In the genomic region with DNA sequence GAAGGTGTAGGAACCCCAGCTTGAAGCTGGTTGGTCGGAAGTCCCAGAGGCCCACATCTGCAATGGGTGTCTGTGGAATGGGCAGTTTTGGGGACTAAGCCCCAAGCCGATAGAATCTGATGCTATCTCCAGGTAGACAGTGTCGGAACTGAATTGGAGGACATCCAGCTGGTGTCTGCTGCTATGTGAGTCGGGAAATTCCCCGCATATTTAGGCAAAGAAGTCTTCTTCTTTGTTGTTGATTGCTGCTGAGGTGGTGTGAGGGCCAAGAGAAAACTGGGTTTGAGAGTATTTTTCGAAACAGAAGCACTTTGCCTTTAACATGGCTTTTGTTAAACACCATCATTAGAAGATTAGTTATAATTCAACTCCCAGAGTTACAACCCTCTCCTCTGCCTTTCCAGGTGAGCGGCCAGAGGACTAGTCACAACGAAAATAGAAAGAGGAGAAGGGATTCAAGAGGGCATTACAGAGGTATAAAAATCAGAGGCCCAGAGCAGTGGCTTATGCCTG, we compare ENCODE assay signal across 22 cellular contexts. TPM values are rescaled to one million over a fixed set of nuclear protein-coding genes. Genes with fewer than 3 reads are reported as not detected.
DNase-seq lines count a peak whose midpoint lies in the region; ATAC-seq and TF ChIP-seq lines count a peak whose summit lies in the region.
"Had no signal": no experiment of that assay in that cellular context is flagged by ENCODE, and none has a peak within 500 bp of the region (broad histone marks: within the 10 kb centered on the region; RNA-seq: fewer than 3 reads in every experiment).

No MANE protein-coding gene starts in this region.

- no peak overlapping the region for H4K5ac ChIP-seq in mesendoderm (ENCODE audit: low read length)

- no peak overlapping the region for H4K8ac ChIP-seq in mesendoderm (ENCODE audit: low read depth, low read length)

- H3K4me3 ChIP-seq in HUES64 (ENCODE audit: low read length), result no peak overlapping the region
- no peak overlapping the region for H3K4me3 ChIP-seq in endodermal cell (ENCODE audit: low read length)
- H3K4me3 ChIP-seq in mesendoderm (ENCODE audit: low read length), result no peak overlapping the region
- no peak overlapping the region for H3K4me3 ChIP-seq in thymus (ENCODE audit: low read length)
- H3K4me3 ChIP-seq in ascending aorta, result no peak overlapping the region
- H3K4me3 ChIP-seq: PC-9, SK-N-MC had no signal

- no peak overlapping the region for H2BK120ac ChIP-seq in mesendoderm (ENCODE audit: low read depth, low read length)

- peak overlapping the region; percentile 5 for H3K56ac ChIP-seq in mesendoderm (ENCODE audit: low read length)

- no peak overlapping the region for H3K23ac ChIP-seq in mesendoderm (ENCODE audit: low read length)

- no peak overlapping the region for H3K4me3 Mint-ChIP-seq in endodermal cell
- H3K4me3 Mint-ChIP-seq: CD4-positive, alpha-beta T cell had no signal

- DNase-seq in endodermal cell (no peak), mesendoderm (peak; percentile 88), ascending aorta (ENCODE audit: low spot score in 2 of 2) (no peak)
- DNase-seq: Calu3; CD4-positive, alpha-beta T cell; DMS153; KBM-7; MM.1S; NCI-H1092; NCI-H1436; NCI-H187 treated with DMSO at 0.1 percent for 48 hours; NCI-H2107; NCI-H446 treated with DMSO at 0.1 percent for 48 hours; NCI-H526 treated with DMSO at 0.1 percent for 48 hours; PC-9; SHP77 treated with DMSO at 0.1 percent for 48 hours had no signal

- H3K4me2 ChIP-seq in mesendoderm (ENCODE audit: low read length), result no peak overlapping the region
- H3K4me2 ChIP-seq: PC-9 had no signal

- H3K9me3 ChIP-seq in HUES64 (ENCODE audit: insufficient read depth, low read depth, low read length) (no peaks in the 10 kb centered on the region), endodermal cell (ENCODE audit: control insufficient read depth, low read length) (peaks cover 3% of the 10 kb centered on the region), thymus (ENCODE audit: control insufficient read depth) (no peaks in the 10 kb centered on the region), ascending aorta (no peaks in the 10 kb centered on the region)

- TF ChIP-seq CTCF in endodermal cell (conservative IDR thresholded peaks at IDR 0.05) (no peak), ascending aorta (IDR thresholded peaks at IDR 0.05) (no peak)

- ATAC-seq in GM21786 (IDR thresholded peaks at IDR 0.05; ENCODE audit: unreplicated experiment), result no peak
- no peak for ATAC-seq in HG02938 (IDR thresholded peaks at IDR 0.05; ENCODE audit: unreplicated experiment)

- H3K27me3 Mint-ChIP-seq in endodermal cell (ENCODE audit: insufficient read depth), result no peaks in the 10 kb centered on the region
- H3K27me3 Mint-ChIP-seq: CD4-positive, alpha-beta T cell had no signal

- H3K4ac ChIP-seq in mesendoderm (ENCODE audit: low read depth, low read length), result peak overlapping the region; percentile 87

- peaks cover 4% of the 10 kb centered on the region for H3K9me3 Mint-ChIP-seq in endodermal cell
- H3K9me3 Mint-ChIP-seq: CD4-positive, alpha-beta T cell had no signal

- no peaks in the 10 kb centered on the region for H3K79me1 ChIP-seq in mesendoderm (ENCODE audit: low read length)

- H3K27ac Mint-ChIP-seq in endodermal cell, result peak overlapping the region; percentile 85
- H3K27ac Mint-ChIP-seq: CD4-positive, alpha-beta T cell had no signal

- no peak overlapping the region for H2BK5ac ChIP-seq in mesendoderm (ENCODE audit: low read length)

- WGBS in HUES64, result 72% methylated on average over 7 of the region's 8 CpGs
- WGBS in endodermal cell (ENCODE audit: insufficient coverage in 1 of 2, insufficient read length in 1 of 2), 2 experiments, result 81 to 87% methylated on average over 3 to 8 of the region's 8 CpGs
- no CpG with 5 or more reads among the region's 8 CpGs for WGBS in mesendoderm (ENCODE audit: extremely low coverage, insufficient coverage, low lambda C conversion rate)
- WGBS in thymus, result 93% methylated on average over 8 of the region's 8 CpGs

- no peaks in the 10 kb centered on the region for H3K36me3 Mint-ChIP-seq in endodermal cell (ENCODE audit: low read depth)

- H3K27me3 ChIP-seq in HUES64 (ENCODE audit: insufficient read depth, low read length) (no peaks in the 10 kb centered on the region), endodermal cell (ENCODE audit: control insufficient read depth, insufficient read depth, low read length, poor library complexity, severe bottlenecking) (no peaks in the 10 kb centered on the region), mesendoderm (ENCODE audit: insufficient read depth, low read length, poor library complexity) (no peaks in the 10 kb centered on the region), thymus (ENCODE audit: control insufficient read depth, insufficient read depth) (no peaks in the 10 kb centered on the region), ascending aorta (no peaks in the 10 kb centered on the region)

- H2BK15ac ChIP-seq in mesendoderm (replicated peaks; ENCODE audit: low read depth), result no peak overlapping the region

- peak overlapping the region; percentile 51 for H3K18ac ChIP-seq in mesendoderm (ENCODE audit: low read length)

- H3K36me3 ChIP-seq in HUES64 (ENCODE audit: insufficient read depth, low read length), result no peaks in the 10 kb centered on the region
- H3K36me3 ChIP-seq in endodermal cell (ENCODE audit: control insufficient read depth, insufficient read depth, low read length), result no peaks in the 10 kb centered on the region
- no peaks in the 10 kb centered on the region for H3K36me3 ChIP-seq in mesendoderm (ENCODE audit: control insufficient read depth, insufficient read depth, low read length)
- H3K36me3 ChIP-seq in thymus (ENCODE audit: control insufficient read depth, insufficient read depth), result no peaks in the 10 kb centered on the region
- no peaks in the 10 kb centered on the region for H3K36me3 ChIP-seq in ascending aorta

- no peak overlapping the region for H2AK5ac ChIP-seq in mesendoderm (ENCODE audit: low read length)

- no peaks in the 10 kb centered on the region for H3K79me2 ChIP-seq in mesendoderm (ENCODE audit: control insufficient read depth, insufficient read depth, low read length)

- intact Hi-C loops in ascending aorta (cut with DNase I), result no loop called here

- H3K4me1 Mint-ChIP-seq in endodermal cell, result peaks cover 9% of the 10 kb centered on the region

- H3K27ac ChIP-seq in HUES64 (ENCODE audit: low read depth, low read length) (peak overlapping the region; percentile 41; the same call in 1 of the 2 replicates), endodermal cell (ENCODE audit: low read depth, low read length) (no peak overlapping the region), mesendoderm (ENCODE audit: low read depth, low read length) (peak overlapping the region; percentile 30), thymus (ENCODE audit: low read depth) (peak overlapping the region; percentile 31), ascending aorta (no peak overlapping the region)
- H3K27ac ChIP-seq: PC-9, RWPE1, SK-N-MC had no signal

- peaks cover 7% of the 10 kb centered on the region; the same call in 1 of the 2 replicates for H3K4me1 ChIP-seq in HUES64 (ENCODE audit: insufficient read depth, low read length)
- H3K4me1 ChIP-seq in endodermal cell (ENCODE audit: control insufficient read depth, insufficient read depth, low read length), result no peaks in the 10 kb centered on the region
- H3K4me1 ChIP-seq in mesendoderm (ENCODE audit: control insufficient read depth, low read depth, low read length), result peaks cover 1% of the 10 kb centered on the region
- H3K4me1 ChIP-seq in thymus (ENCODE audit: control insufficient read depth, insufficient read depth, low read length), result no peaks in the 10 kb centered on the region
- H3K4me1 ChIP-seq in ascending aorta, result no peaks in the 10 kb centered on the region

- no peak overlapping the region for H3K9ac ChIP-seq in HUES64 (ENCODE audit: low read depth, low read length)
- no peak overlapping the region for H3K9ac ChIP-seq in endodermal cell (ENCODE audit: extremely low read depth, low read length, poor library complexity, severe bottlenecking)
- no peak overlapping the region for H3K9ac ChIP-seq in mesendoderm (ENCODE audit: low read length)

RNA-seq across cellular contexts. Expression of a gene that starts 49.4 kb away (rescaled TPM):
- 100 TPM for polyA plus RNA-seq in HUES64 (2013, experiment 1 of 2)
- 99.4 TPM for polyA plus RNA-seq in HUES64 (2013, experiment 2 of 2)
- total RNA-seq in endodermal cell (100 to 1,000 TPM; 168 to 192 TPM), ascending aorta (45.4 TPM)
- polyA plus RNA-seq in endodermal cell (2013, experiment 1 of 2), result 124 TPM
- polyA plus RNA-seq in endodermal cell (2013, experiment 2 of 2), result 117 TPM
- 215 TPM for polyA plus RNA-seq in mesendoderm (2013, experiment 1 of 2)
- 213 TPM for polyA plus RNA-seq in mesendoderm (2013, experiment 2 of 2)
- polyA plus RNA-seq in thymus, result 119 TPM

Comparison
In these comparisons a context has a peak if more than half of its experiments do, and no peak if none do; other contexts are left out.
1. H3K27ac ChIP-seq: peak in HUES64 (single experiment), mesendoderm (single experiment) and thymus (single experiment); none in endodermal cell (single experiment) and ascending aorta (0 of 2).